26 cellular contexts compared by ENCODE assay signal in the genomic region with DNA sequence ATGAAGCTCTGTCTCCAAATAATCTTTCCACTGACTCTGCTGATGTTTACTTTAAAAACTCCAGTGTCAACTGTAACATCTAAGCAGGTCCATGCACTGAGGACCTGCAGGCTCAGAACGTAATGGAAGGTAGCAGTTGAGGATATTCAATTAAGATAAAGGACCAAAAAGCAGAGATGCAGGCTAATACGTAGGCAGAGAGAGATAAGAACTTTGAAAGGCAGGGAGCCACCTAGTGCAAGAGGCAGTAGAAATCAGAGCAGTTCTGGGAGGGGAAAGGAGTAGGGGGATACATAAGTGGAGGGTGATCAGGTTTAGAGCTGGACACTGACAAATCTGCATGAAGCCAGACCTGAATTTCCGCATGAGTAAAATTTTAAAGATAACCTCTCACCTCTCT.
"Had no signal": no experiment of that assay in that cellular context is flagged by ENCODE, and none has a peak within 500 bp of the region (broad histone marks: within the 10 kb centered on the region; RNA-seq: fewer than 3 reads in every experiment).

No MANE protein-coding gene starts in this region.

- FAIRE-seq: islet of Langerhans had no signal

- H3K9me3 Mint-ChIP-seq: brain, nephron progenitor cell had no signal

- H3K27ac Mint-ChIP-seq: activated CD4-positive, alpha-beta T cell treated with anti-CD3 and anti-CD28 coated beads, Interleukin-2, amount 10 ng/mL, durations not matched to agents 7 days and 5 days; activated CD8-positive, alpha-beta T cell treated with anti-CD3 and anti-CD28 coated beads, Interleukin-2, amount 10 ng/mL, durations not matched to agents 7 days and 5 days; activated naive CD4-positive, alpha-beta T cell treated with anti-CD3 and anti-CD28 coated beads, Interleukin-2, amount 50 U/mL, for 72 hours; activated T-helper 17 cell treated with anti-CD3 and anti-CD28 coated beads, Interleukin-2, amount 50 U/mL, for 72 hours; memory B cell; nephron progenitor cell; stimulated activated effector memory CD8-positive, alpha-beta T cell treated with anti-CD3 and anti-CD28 coated beads, Interleukin-12 subunit alpha, Interleukin-12 subunit beta, amount 100 ng/mL, for 72 hours; T-helper 17 cell had no signal

- H3K27ac ChIP-seq: heart right ventricle, right lobe of liver, skin epidermis, stomach, suprapubic skin, tibial nerve, uterus had no signal

- H3K36me3 ChIP-seq: heart right ventricle, right lobe of liver, stomach, suprapubic skin, tibial nerve, uterus had no signal

- H3K4me1 Mint-ChIP-seq: activated CD4-positive, alpha-beta T cell treated with anti-CD3 and anti-CD28 coated beads, Interleukin-2, amount 10 ng/mL, durations not matched to agents 7 days and 5 days; activated T-helper 17 cell treated with anti-CD3 and anti-CD28 coated beads, Interleukin-2, amount 50 U/mL, for 72 hours; memory B cell; stimulated activated effector memory CD8-positive, alpha-beta T cell treated with anti-CD3 and anti-CD28 coated beads, Interleukin-12 subunit alpha, Interleukin-12 subunit beta, amount 100 ng/mL, for 72 hours; T-helper 17 cell had no signal

- H3K27me3 ChIP-seq: heart right ventricle, right lobe of liver, stomach, suprapubic skin, tibial nerve, uterus had no signal

- H3K27me3 Mint-ChIP-seq: activated CD4-positive, alpha-beta T cell treated with anti-CD3 and anti-CD28 coated beads, Interleukin-2, amount 10 ng/mL, durations not matched to agents 7 days and 5 days; activated T-helper 17 cell treated with anti-CD3 and anti-CD28 coated beads, Interleukin-2, amount 50 U/mL, for 72 hours; brain; memory B cell; T-helper 17 cell had no signal

- H3K36me3 Mint-ChIP-seq: brain; memory B cell; stimulated activated effector memory CD8-positive, alpha-beta T cell treated with anti-CD3 and anti-CD28 coated beads, Interleukin-12 subunit alpha, Interleukin-12 subunit beta, amount 100 ng/mL, for 72 hours had no signal

- H3K4me3 Mint-ChIP-seq: activated CD4-positive, alpha-beta T cell treated with anti-CD3 and anti-CD28 coated beads, Interleukin-2, amount 10 ng/mL, durations not matched to agents 7 days and 5 days; activated CD8-positive, alpha-beta T cell treated with anti-CD3 and anti-CD28 coated beads, Interleukin-2, amount 10 ng/mL, durations not matched to agents 7 days and 5 days; activated T-helper 17 cell treated with anti-CD3 and anti-CD28 coated beads, Interleukin-2, amount 50 U/mL, for 72 hours; brain; memory B cell; nephron progenitor cell; stimulated activated effector memory CD8-positive, alpha-beta T cell treated with anti-CD3 and anti-CD28 coated beads, Interleukin-12 subunit alpha, Interleukin-12 subunit beta, amount 100 ng/mL, for 72 hours; T-helper 17 cell had no signal

- H3K4me3 ChIP-seq: heart right ventricle, right lobe of liver, skin epidermis, stomach, suprapubic skin, tibial nerve, uterus had no signal

- H3K4me1 ChIP-seq: heart right ventricle, right lobe of liver, stomach, suprapubic skin, tibial nerve, uterus had no signal

- ATAC-seq: activated CD4-positive, CD25-positive, alpha-beta regulatory T cell treated with anti-CD3 and anti-CD28 coated beads, Interleukin-2, amount 50 U/mL, for 24 hours; activated CD8-positive, alpha-beta T cell treated with anti-CD3 and anti-CD28 coated beads, Interleukin-2, amount 10 ng/mL, durations not matched to agents 7 days and 5 days; activated naive CD4-positive, alpha-beta T cell treated with anti-CD3 and anti-CD28 coated beads, Interleukin-2, amount 50 U/mL, for 72 hours; activated T-helper 17 cell treated with anti-CD3 and anti-CD28 coated beads, Interleukin-2, amount 50 U/mL, for 72 hours; heart right ventricle; right lobe of liver; stimulated activated effector memory CD8-positive, alpha-beta T cell treated with anti-CD3 and anti-CD28 coated beads, Interleukin-12 subunit alpha, Interleukin-12 subunit beta, amount 100 ng/mL, for 72 hours; T-helper 17 cell had no signal

- H3K9me3 ChIP-seq: right lobe of liver, suprapubic skin, tibial nerve, uterus had no signal

- DNase-seq: activated CD4-positive, alpha-beta T cell treated with anti-CD3 and anti-CD28 coated beads, Interleukin-2, amount 10 ng/mL, durations not matched to agents 7 days and 5 days; activated CD8-positive, alpha-beta T cell treated with anti-CD3 and anti-CD28 coated beads, Interleukin-2, amount 10 ng/mL, durations not matched to agents 7 days and 5 days; aorta; caudate nucleus; dermis blood vessel endothelial cell; effector CD8-positive, alpha-beta T cell; erythroblast; foreskin fibroblast; heart right ventricle; nephron progenitor cell; occipital lobe; right lobe of liver; stimulated activated CD4-positive, alpha-beta T cell treated with anti-CD3 and anti-CD28 coated beads, Interleukin-2, amount 100 ng/mL, for 24 hours; stomach; T-helper 17 cell; uterus had no signal
